ENCODE assay signal across 18 cellular contexts in genomic region chr17:79201536-79202227, GRCh38.
DNase-seq lines count a peak whose midpoint lies in the region; ATAC-seq and TF ChIP-seq lines count a peak whose summit lies in the region.
"Had no signal": no experiment of that assay in that cellular context is flagged by ENCODE, and none has a peak within 500 bp of the region (broad histone marks: within the 10 kb centered on the region; RNA-seq: fewer than 3 reads in every experiment).

No MANE protein-coding gene starts in this region.

- H3K9me3 Mint-ChIP-seq in immature natural killer cell = no peaks in the 10 kb centered on the region
- H3K9me3 Mint-ChIP-seq: activated B cell treated with CpG ODN at 0.5 μM for 24 hours; activated naive CD4-positive, alpha-beta T cell treated with anti-CD3 and anti-CD28 coated beads, Interleukin-2, amount 50 U/mL, for 24 hours; naive thymus-derived CD8-positive, alpha-beta T cell had no signal

- H3K27ac ChIP-seq in HEK293 (ENCODE audit: extremely low read depth, low read depth, low read length) = no peak overlapping the region
- H3K27ac ChIP-seq: C4-2B, hepatocyte, left lung, upper lobe of right lung had no signal

- no peaks in the 10 kb centered on the region for H3K9me3 ChIP-seq in HEK293 (ENCODE audit: control insufficient read depth, insufficient read depth, low read depth, low read length)
- H3K9me3 ChIP-seq: left lung, upper lobe of right lung had no signal

- H3K4me3 ChIP-seq in AG10803 (ENCODE audit: low read length) (no peak overlapping the region), HEK293 (ENCODE audit: low read depth, low read length) (no peak overlapping the region)
- H3K4me3 ChIP-seq: hepatocyte, left lung, upper lobe of right lung had no signal

- no peaks in the 10 kb centered on the region for H3K36me3 ChIP-seq in HEK293 (ENCODE audit: control insufficient read depth in 2 of 2, insufficient read depth in 1 of 2, low read length in 2 of 2)
- H3K36me3 ChIP-seq: left lung, upper lobe of right lung had no signal

- H3K4me1 Mint-ChIP-seq in immature natural killer cell = no peaks in the 10 kb centered on the region
- H3K4me1 Mint-ChIP-seq: activated B cell treated with CpG ODN at 0.5 μM for 24 hours; activated CD8-positive, alpha-beta memory T cell treated with anti-CD3 and anti-CD28 coated beads, Interleukin-2, amount 10 ng/mL, durations not matched to agents 7 days and 5 days; activated naive CD4-positive, alpha-beta T cell treated with anti-CD3 and anti-CD28 coated beads, Interleukin-2, amount 50 U/mL, for 24 hours; naive thymus-derived CD8-positive, alpha-beta T cell had no signal

- TF ChIP-seq CTCF in AG10803 (conservative IDR thresholded peaks at IDR 0.05; ENCODE audit: low read length) (no peak), HEK293 (tag by site-specific recombination; IDR thresholded peaks at IDR 0.05) (no peak)

- CTCF ChIA-PET in HEK293 (lab: Yijun Ruan, JAX) = interaction anchor here (0.9 to 1.5 kb wide), 2 partner anchors 14 to 156 kb away, joined by 3 to 4 read pairs; no protein-coding TSS in a partner anchor

- no peaks in the 10 kb centered on the region for H3K36me3 Mint-ChIP-seq in immature natural killer cell
- H3K36me3 Mint-ChIP-seq: activated CD8-positive, alpha-beta memory T cell treated with anti-CD3 and anti-CD28 coated beads, Interleukin-2, amount 10 ng/mL, durations not matched to agents 7 days and 5 days; activated naive CD4-positive, alpha-beta T cell treated with anti-CD3 and anti-CD28 coated beads, Interleukin-2, amount 50 U/mL, for 24 hours; naive thymus-derived CD8-positive, alpha-beta T cell had no signal

- POLR2A ChIA-PET in HEK293 (lab: Yijun Ruan, JAX) = no interaction called here

- no peak for ATAC-seq in GM21825 (IDR thresholded peaks at IDR 0.05; ENCODE audit: unreplicated experiment)
- ATAC-seq: activated CD8-positive, alpha-beta memory T cell treated with anti-CD3 and anti-CD28 coated beads, Interleukin-2, amount 10 ng/mL, durations not matched to agents 7 days and 5 days; left lung; naive thymus-derived CD8-positive, alpha-beta T cell; upper lobe of right lung had no signal

- no peak overlapping the region for H3K4me3 Mint-ChIP-seq in immature natural killer cell
- H3K4me3 Mint-ChIP-seq: activated B cell treated with CpG ODN at 0.5 μM for 24 hours; activated CD8-positive, alpha-beta memory T cell treated with anti-CD3 and anti-CD28 coated beads, Interleukin-2, amount 10 ng/mL, durations not matched to agents 7 days and 5 days; activated naive CD4-positive, alpha-beta T cell treated with anti-CD3 and anti-CD28 coated beads, Interleukin-2, amount 50 U/mL, for 24 hours; naive thymus-derived CD8-positive, alpha-beta T cell had no signal

- no peaks in the 10 kb centered on the region for H3K4me1 ChIP-seq in HEK293 (ENCODE audit: control insufficient read depth, insufficient read depth, low read length)
- H3K4me1 ChIP-seq: left lung, upper lobe of right lung had no signal

- H3K27ac Mint-ChIP-seq in immature natural killer cell = no peak overlapping the region
- H3K27ac Mint-ChIP-seq: activated B cell treated with CpG ODN at 0.5 μM for 24 hours; activated CD8-positive, alpha-beta memory T cell treated with anti-CD3 and anti-CD28 coated beads, Interleukin-2, amount 10 ng/mL, durations not matched to agents 7 days and 5 days had no signal

- peaks cover 2 to 7% (median 5%) of the 10 kb centered on the region in 3 donors for H3K27me3 Mint-ChIP-seq in immature natural killer cell (ENCODE audit: low read depth in 3 of 3)

- DNase-seq in AG10803 (ENCODE audit: low read depth) (peak; percentile 41), T1000 (lab: John Stamatoyannopoulos, UW) (peak; percentile 69), kidney tubule cell (ENCODE audit: low spot score) (peak; percentile 72), immature natural killer cell (no peak), NCI-H2107 treated with DMSO at 0.1 percent for 48 hours (lab: John Stamatoyannopoulos, UW; ENCODE audit: unreplicated experiment) (no peak), inferior parietal cortex (ENCODE audit: extremely low spot score) (no peak)
- DNase-seq: activated B cell treated with CpG ODN at 0.5 μM for 24 hours; activated CD8-positive, alpha-beta memory T cell treated with anti-CD3 and anti-CD28 coated beads, Interleukin-2, amount 10 ng/mL, durations not matched to agents 7 days and 5 days; left lung; naive thymus-derived CD8-positive, alpha-beta T cell; NCI-H2081 treated with DMSO at 0.1 percent for 48 hours; stimulated activated CD4-positive, alpha-beta T cell treated with anti-CD3 and anti-CD28 coated beads, Interleukin-4, amount 100 ng/mL, for 1 hour; upper lobe of right lung had no signal

TF ChIP-seq in HEK293, 187 proteins besides CTCF, POLR2A, EP300 and RAD21:
- TF ChIP-seq KLF1 (tag by site-specific recombination; IDR thresholded peaks at IDR 0.05) (peak; percentile 17; the same call in 1 of the 2 replicates), ZNF600 (tag by site-specific recombination; IDR thresholded peaks at IDR 0.05) (0 out of 2 replicates have a peak, but pooled peaks have one; percentile 26), RBAK (tag by site-specific recombination; IDR thresholded peaks at IDR 0.05) (no peak), GLIS1 (tag by site-specific recombination; IDR thresholded peaks at IDR 0.05) (peak; percentile 93), KLF17 (tag by site-specific recombination; IDR thresholded peaks at IDR 0.05) (peak; percentile 69; the same call in 1 of the 2 replicates), EGR2 (tag by site-specific recombination; IDR thresholded peaks at IDR 0.05; ENCODE audit: low read depth) (peak; percentile 79), ZIC2 (tag by site-specific recombination; IDR thresholded peaks at IDR 0.05) (peak; percentile 86), PRDM6 (tag by site-specific recombination; IDR thresholded peaks at IDR 0.05) (no peak), ZNF423 (tag by site-specific recombination; IDR thresholded peaks at IDR 0.05) (no peak), ZFHX2 (tag by site-specific recombination; conservative IDR thresholded peaks at IDR 0.05) (peak; percentile 69)

Comparison
In these comparisons a context has a peak if more than half of its experiments do, and no peak if none do; other contexts are left out.
1. DNase-seq: peak in AG10803 (single experiment), T1000 (single experiment) and kidney tubule cell (single experiment); none in immature natural killer cell (0 of 3), NCI-H2107 treated with DMSO at 0.1 percent for 48 hours (single experiment) and inferior parietal cortex (single experiment).